Comparison of ENCODE assay signal across 8 cellular contexts in genomic region chr19:13014101-13014920, GRCh38. TPM values are rescaled to one million over a fixed set of nuclear protein-coding genes. Genes with fewer than 3 reads are reported as not detected.
A peak's percentile ranks its signal among the peaks of the same experiment; 100 is the strongest.
DNase-seq lines count a peak whose midpoint lies in the region; ATAC-seq, FAIRE-seq and TF ChIP-seq lines count a peak whose summit lies in the region.

No MANE protein-coding gene starts in this region.

- peak overlapping the region; percentile 78 for H3K4me2 ChIP-seq in mesenchymal stem cell (ENCODE audit: low read length, poor library complexity, severe bottlenecking)

- H3K18ac ChIP-seq in mesenchymal stem cell (ENCODE audit: low read depth in 1 of 2, low read length in 2 of 2), result no peak overlapping the region

- peak overlapping the region; percentile 99 for H3K9ac ChIP-seq in mesenchymal stem cell (ENCODE audit: low read length)

- H2BK5ac ChIP-seq in mesenchymal stem cell (ENCODE audit: low read depth, low read length, poor library complexity, severe bottlenecking), result no peak overlapping the region

- no peaks in the 10 kb centered on the region for H3K9me3 ChIP-seq in mesenchymal stem cell (ENCODE audit: control insufficient read depth, low read length)

- no peaks in the 10 kb centered on the region for H3K9me3 Mint-ChIP-seq in activated naive CD4-positive, alpha-beta T cell treated with anti-CD3 and anti-CD28 coated beads, Interleukin-2, amount 10 ng/mL, durations not matched to agents 7 days and 5 days
- H3K9me3 Mint-ChIP-seq in activated naive CD4-positive, alpha-beta T cell treated with anti-CD3 and anti-CD28 coated beads, Interleukin-2, amount 50 U/mL, for 72 hours, result no peaks in the 10 kb centered on the region
- H3K9me3 Mint-ChIP-seq in MCF 10A (ENCODE audit: unreplicated experiment) (no peaks in the 10 kb centered on the region), type B pancreatic cell (no peaks in the 10 kb centered on the region)

- no peak overlapping the region for H3K4ac ChIP-seq in mesenchymal stem cell (ENCODE audit: low read depth in 1 of 2, low read length in 2 of 2)

- TF ChIP-seq CTCF in MCF 10A (IDR thresholded peaks at IDR 0.05; ENCODE audit: unreplicated experiment) (no peak), type B pancreatic cell (conservative IDR thresholded peaks at IDR 0.05) (no peak)

- H3K27ac ChIP-seq in mesenchymal stem cell (ENCODE audit: low read length, poor library complexity, severe bottlenecking), result no peak overlapping the region

- intact Hi-C loops in MCF 10A (cut with micrococcal nuclease), result no loop called here

- no peak overlapping the region for H2BK12ac ChIP-seq in mesenchymal stem cell (ENCODE audit: low read length in 2 of 2)

- peaks cover 23% of the 10 kb centered on the region for H3K4me1 Mint-ChIP-seq in activated naive CD4-positive, alpha-beta T cell treated with anti-CD3 and anti-CD28 coated beads, Interleukin-2, amount 10 ng/mL, durations not matched to agents 7 days and 5 days
- peaks cover 39% of the 10 kb centered on the region for H3K4me1 Mint-ChIP-seq in MCF 10A (ENCODE audit: insufficient read depth, unreplicated experiment)
- peaks cover 25% of the 10 kb centered on the region for H3K4me1 Mint-ChIP-seq in type B pancreatic cell (ENCODE audit: unreplicated experiment)

- no peak overlapping the region for H4K91ac ChIP-seq in mesenchymal stem cell (ENCODE audit: low read length)

- WGBS in mesenchymal stem cell, result 7% methylated on average over 34 of the region's 35 CpGs

- peaks cover 0 to under 1% of the 10 kb centered on the region in 2 experiments for H3K36me3 ChIP-seq in mesenchymal stem cell (ENCODE audit: control insufficient read depth in 1 of 2, insufficient read depth in 2 of 2, low read depth in 1 of 2, low read length in 2 of 2)

- ATAC-seq in activated naive CD4-positive, alpha-beta T cell treated with anti-CD3 and anti-CD28 coated beads, Interleukin-2, amount 50 U/mL, for 72 hours, result no peak

- peak overlapping the region; percentile 52 for H3K27ac Mint-ChIP-seq in activated naive CD4-positive, alpha-beta T cell treated with anti-CD3 and anti-CD28 coated beads, Interleukin-2, amount 10 ng/mL, durations not matched to agents 7 days and 5 days
- H3K27ac Mint-ChIP-seq in activated naive CD4-positive, alpha-beta T cell treated with anti-CD3 and anti-CD28 coated beads, Interleukin-2, amount 50 U/mL, for 72 hours, result peak overlapping the region in 1 of 2 donors; percentile 17
- peak overlapping the region; percentile 89 for H3K27ac Mint-ChIP-seq in MCF 10A (ENCODE audit: low read depth, unreplicated experiment)
- no peak overlapping the region for H3K27ac Mint-ChIP-seq in type B pancreatic cell

- CTCF ChIA-PET in activated naive CD4-positive, alpha-beta T cell treated with anti-CD3 and anti-CD28 coated beads, Interleukin-2, amount 10 ng/mL, durations not matched to agents 7 days and 5 days (lab: Charles Lee), result interaction anchor here (1.4 to 2.9 kb wide), 4 partner anchors 14 to 79 kb away, joined by 6 to 13 read pairs (median 8); no protein-coding TSS in a partner anchor
- CTCF ChIA-PET in MCF 10A (lab: Yijun Ruan, JAX), result interaction anchor here (0.6 to 3.0 kb wide), 12 partner anchors 7 to 1509 kb away, joined by 3 to 30 read pairs (median 4); no protein-coding TSS in a partner anchor

- no peak overlapping the region for H2AK5ac ChIP-seq in mesenchymal stem cell (ENCODE audit: low read length, severe bottlenecking)

- H3K79me1 ChIP-seq in mesenchymal stem cell (replicated peaks; ENCODE audit: low read length, poor library complexity, severe bottlenecking), result peaks cover 2% of the 10 kb centered on the region

- H3K36me3 Mint-ChIP-seq in activated naive CD4-positive, alpha-beta T cell treated with anti-CD3 and anti-CD28 coated beads, Interleukin-2, amount 10 ng/mL, durations not matched to agents 7 days and 5 days, result peaks cover 2% of the 10 kb centered on the region
- no peaks in the 10 kb centered on the region for H3K36me3 Mint-ChIP-seq in activated naive CD4-positive, alpha-beta T cell treated with anti-CD3 and anti-CD28 coated beads, Interleukin-2, amount 50 U/mL, for 72 hours
- peaks cover 13% of the 10 kb centered on the region for H3K36me3 Mint-ChIP-seq in MCF 10A (ENCODE audit: insufficient read depth, unreplicated experiment)
- no peaks in the 10 kb centered on the region for H3K36me3 Mint-ChIP-seq in type B pancreatic cell

- H3K27me3 Mint-ChIP-seq in activated naive CD4-positive, alpha-beta T cell treated with anti-CD3 and anti-CD28 coated beads, Interleukin-2, amount 10 ng/mL, durations not matched to agents 7 days and 5 days, result peaks cover 96% of the 10 kb centered on the region
- H3K27me3 Mint-ChIP-seq in MCF 10A (ENCODE audit: insufficient read depth, unreplicated experiment) (no peaks in the 10 kb centered on the region), type B pancreatic cell (peaks cover 97% of the 10 kb centered on the region)

- peaks cover 44% of the 10 kb centered on the region for H3K4me1 ChIP-seq in mesenchymal stem cell (ENCODE audit: control insufficient read depth, insufficient read depth, low read depth, low read length)

- no peak for FAIRE-seq in RCC 7860 (lab: Jason Lieb, UNC)

- H3K4me3 Mint-ChIP-seq in activated naive CD4-positive, alpha-beta T cell treated with anti-CD3 and anti-CD28 coated beads, Interleukin-2, amount 10 ng/mL, durations not matched to agents 7 days and 5 days, result peak overlapping the region; percentile 50
- H3K4me3 Mint-ChIP-seq in MCF 10A (ENCODE audit: unreplicated experiment) (peak overlapping the region; percentile 71), type B pancreatic cell (peak overlapping the region; percentile 54)

- H2BK120ac ChIP-seq in mesenchymal stem cell (ENCODE audit: low read depth, low read length), result no peak overlapping the region

- POLR2A ChIA-PET in MCF 10A (lab: Yijun Ruan, JAX), result interaction anchor here (0.7 to 4.4 kb wide), 16 partner anchors 8 to 734 kb away, joined by 3 to 45 read pairs (median 5); partner anchors contain the start of gene NFIX

- H3K27me3 ChIP-seq in mesenchymal stem cell (ENCODE audit: control insufficient read depth in 1 of 2, insufficient read depth in 1 of 2, low read length in 2 of 2), result peaks cover 0 to 95% of the 10 kb centered on the region in 2 experiments

- no peak for DNase-seq in activated naive CD4-positive, alpha-beta T cell treated with anti-CD3 and anti-CD28 coated beads, Interleukin-2, amount 10 ng/mL, durations not matched to agents 7 days and 5 days
- DNase-seq in activated naive CD4-positive, alpha-beta T cell treated with anti-CD3 and anti-CD28 coated beads, Interleukin-2, amount 50 U/mL, for 72 hours (ENCODE audit: low spot score in 2 of 2), result no peak
- DNase-seq in MCF 10A (ENCODE audit: unreplicated experiment) (no peak), mesenchymal stem cell (no peak), type B pancreatic cell (ENCODE audit: extremely low spot score, unreplicated experiment) (no peak), RCC 7860 (ENCODE audit: low spot score) (no peak), HuH-7 (ENCODE audit: low spot score) (no peak)
- no peak for DNase-seq in activated CD4-positive, alpha-beta T cell treated with anti-CD3 and anti-CD28 coated beads for 4 hours

- BruUV-seq in MCF 10A (replicated peaks; lab: Mats Ljungman, UMichigan), result no TSS peak

- H3K23ac ChIP-seq in mesenchymal stem cell (ENCODE audit: low read length in 2 of 2), result peak overlapping the region; percentile 43 to 51

- H2AFZ ChIP-seq in mesenchymal stem cell (ENCODE audit: low read depth, low read length), result no peak overlapping the region

- H3K14ac ChIP-seq in mesenchymal stem cell (ENCODE audit: low read length in 2 of 2), result no peak overlapping the region

- H3K4me3 ChIP-seq in mesenchymal stem cell (ENCODE audit: insufficient read depth in 1 of 2, low read depth in 1 of 2, low read length in 2 of 2), result peak overlapping the region in 1 of 2 experiments; percentile 74

- no peak overlapping the region for H4K8ac ChIP-seq in mesenchymal stem cell (ENCODE audit: low read length)

- no peak overlapping the region for H2BK15ac ChIP-seq in mesenchymal stem cell (ENCODE audit: low read depth, poor library complexity, severe bottlenecking)

RNA-seq across cellular contexts. Expression of gene NFIX, which starts 19.0 kb away (rescaled TPM):
- 1 to 10 TPM; 1.8 to 5.4 TPM for total RNA-seq in activated naive CD4-positive, alpha-beta T cell treated with anti-CD3 and anti-CD28 coated beads, Interleukin-2, amount 50 U/mL, for 72 hours
- total RNA-seq in MCF 10A (2022) (26.9 and 27.2 TPM in 2 replicates), type B pancreatic cell (ENCODE audit: low replicate concordance) (4.2 and 12.4 TPM in 2 replicates)
- polyA plus RNA-seq in mesenchymal stem cell (2013, experiment 1 of 2), result 4.6 TPM
- polyA plus RNA-seq in mesenchymal stem cell (2013, experiment 2 of 2), result 4.6 TPM

RNA-seq across cellular contexts. Expression of gene DAND5, which starts 44.9 kb away (rescaled TPM):
- total RNA-seq in activated naive CD4-positive, alpha-beta T cell treated with anti-CD3 and anti-CD28 coated beads, Interleukin-2, amount 50 U/mL, for 72 hours, result 1 to 10 TPM in 1 of 2 donors, under 1 TPM in 1; 0.31 to 1.3 TPM
- not detected in 2 replicates for total RNA-seq in MCF 10A (2022)
- 0.01 TPM for polyA plus RNA-seq in mesenchymal stem cell (2013, experiment 1 of 2)
- polyA plus RNA-seq in mesenchymal stem cell (2013, experiment 2 of 2), result not detected
- total RNA-seq in type B pancreatic cell (ENCODE audit: low replicate concordance), result not detected in 2 replicates

RNA-seq across cellular contexts. Expression of gene GADD45GIP1, which starts 57.3 kb away (rescaled TPM):
- total RNA-seq in activated naive CD4-positive, alpha-beta T cell treated with anti-CD3 and anti-CD28 coated beads, Interleukin-2, amount 50 U/mL, for 72 hours, result 10 to 100 TPM in 1 of 2 donors, 1 to 10 TPM in 1; 7.7 to 26.7 TPM
- total RNA-seq in MCF 10A (2022) (44.4 and 47.5 TPM in 2 replicates), type B pancreatic cell (ENCODE audit: low replicate concordance) (23.1 and 24.8 TPM in 2 replicates)
- 47.1 TPM for polyA plus RNA-seq in mesenchymal stem cell (2013, experiment 1 of 2)
- 47.3 TPM for polyA plus RNA-seq in mesenchymal stem cell (2013, experiment 2 of 2)
